9 cellular contexts compared by ENCODE assay signal in genomic region chr17:54196751-54197150, GRCh38.
"Had no signal": no experiment of that assay in that cellular context is flagged by ENCODE, and none has a peak within 500 bp of the region (broad histone marks: within the 10 kb centered on the region; RNA-seq: fewer than 3 reads in every experiment).

No MANE protein-coding gene starts in this region.

- H3K27ac ChIP-seq: GM23248 had no signal

- H3K36me3 ChIP-seq: HAP-1 had no signal

- ATAC-seq: GM23338, HCT116 had no signal

- H3K4me3 ChIP-seq: GM23248, GM23338, HAP-1 had no signal

- H3K9me3 ChIP-seq: HAP-1 had no signal

- DNase-seq: GM23248, GOT3, H7, H9, HCEC 1CT, HFFc6 had no signal
